ENCODE assay signal across 9 cellular contexts in genomic region chr4:108036252-108036651, GRCh38. TPM values are rescaled to one million over a fixed set of nuclear protein-coding genes. Genes with fewer than 3 reads are reported as not detected.
DNase-seq lines count a peak whose midpoint lies in the region; ATAC-seq and TF ChIP-seq lines count a peak whose summit lies in the region.
"Had no signal": no experiment of that assay in that cellular context is flagged by ENCODE, and none has a peak within 500 bp of the region (broad histone marks: within the 10 kb centered on the region; RNA-seq: fewer than 3 reads in every experiment).

No MANE protein-coding gene starts in this region.

- no peak overlapping the region for H3K4me2 ChIP-seq in osteoblast (ENCODE audit: insufficient read depth, low read length)

- H3K4me3 ChIP-seq in mucosa of descending colon: no peak overlapping the region
- H3K4me3 ChIP-seq in aorta (ENCODE audit: low read length in 2 of 2): no peak overlapping the region
- no peak overlapping the region for H3K4me3 ChIP-seq in osteoblast (ENCODE audit: insufficient read depth, low read length)
- H3K4me3 ChIP-seq: right lobe of liver had no signal

- WGBS in aorta, 2 donors: 82 to 90% methylated on average over 6 of the region's 6 CpGs

- H3K9me3 ChIP-seq in mucosa of descending colon (no peaks in the 10 kb centered on the region), aorta (ENCODE audit: control insufficient read depth, low read length) (no peaks in the 10 kb centered on the region), osteoblast (ENCODE audit: low read depth, low read length) (no peaks in the 10 kb centered on the region)
- H3K9me3 ChIP-seq: right lobe of liver had no signal

- no peak for TF ChIP-seq CTCF in mucosa of descending colon (IDR thresholded peaks at IDR 0.05)
- no peak for TF ChIP-seq CTCF in osteoblast (IDR thresholded peaks at IDR 0.05; ENCODE audit: extremely low read depth, low read depth, low read length)

- intact Hi-C loops in mucosa of descending colon (cut with DNase I, micrococcal nuclease): no loop called here
- intact Hi-C loops in aorta (cut with DNase I): no loop called here
- intact Hi-C loops in cardiac septum (cut with DNase I): no loop called here

- DNase-seq in mucosa of descending colon (peak in 1 of 3 donors; percentile 21), aorta (no peak), HT-29 (ENCODE audit: low spot score) (no peak), osteoblast (ENCODE audit: insufficient read length, low spot score, missing footprints) (no peak), cardiac septum (ENCODE audit: low spot score) (no peak)
- DNase-seq: right lobe of liver had no signal

- no peaks in the 10 kb centered on the region for H4K20me1 ChIP-seq in osteoblast (ENCODE audit: insufficient read depth, low read length)

- H3K27me3 ChIP-seq in aorta (ENCODE audit: control insufficient read depth in 1 of 2, insufficient read depth in 2 of 2, low read length in 1 of 2) (no peaks in the 10 kb centered on the region), osteoblast (ENCODE audit: insufficient read depth, low read length) (no peaks in the 10 kb centered on the region)
- H3K27me3 ChIP-seq: right lobe of liver had no signal

- ATAC-seq in GM18858 (IDR thresholded peaks at IDR 0.05; ENCODE audit: unreplicated experiment) (peak; percentile 87), HG02943 (IDR thresholded peaks at IDR 0.05; ENCODE audit: low read depth, unreplicated experiment) (peak; percentile 90), mucosa of descending colon (peak; percentile 59), aorta (ENCODE audit: low FRiP score) (no peak)
- ATAC-seq in activated CD4-positive, CD25-positive, alpha-beta regulatory T cell treated with anti-CD3 and anti-CD28 coated beads, Interleukin-2, amount 50 U/mL, for 24 hours: peak; percentile 71 to 80

- H2AFZ ChIP-seq in osteoblast (ENCODE audit: low read length): no peak overlapping the region

- no peak overlapping the region for H3K27ac ChIP-seq in aorta (ENCODE audit: low read depth in 1 of 2, low read length in 2 of 2)
- no peak overlapping the region for H3K27ac ChIP-seq in osteoblast (ENCODE audit: low read depth, low read length)
- H3K27ac ChIP-seq: right lobe of liver had no signal

- H3K4me1 ChIP-seq in mucosa of descending colon (ENCODE audit: low read depth): no peaks in the 10 kb centered on the region
- H3K4me1 ChIP-seq in aorta (ENCODE audit: control insufficient read depth in 1 of 2, insufficient read depth in 2 of 2, low read length in 2 of 2): no peaks in the 10 kb centered on the region
- H3K4me1 ChIP-seq in osteoblast (ENCODE audit: insufficient read depth, low read length): no peaks in the 10 kb centered on the region
- H3K4me1 ChIP-seq: right lobe of liver had no signal

- H3K79me2 ChIP-seq in osteoblast (ENCODE audit: insufficient read depth, low read length): no peaks in the 10 kb centered on the region

- no peaks in the 10 kb centered on the region for H3K36me3 ChIP-seq in mucosa of descending colon (ENCODE audit: low read depth)
- peaks cover 5 to 9% of the 10 kb centered on the region in 2 donors for H3K36me3 ChIP-seq in aorta (ENCODE audit: control insufficient read depth in 1 of 2, insufficient read depth in 2 of 2, low read length in 1 of 2)
- peaks cover 15% of the 10 kb centered on the region for H3K36me3 ChIP-seq in osteoblast (ENCODE audit: insufficient read depth, low read length)

RNA-seq across cellular contexts. Expression of gene HADH, which starts 46.6 kb away (rescaled TPM):
- total RNA-seq in mucosa of descending colon (100 to 1,000 TPM in 2 of 3 donors, 10 to 100 TPM in 1; 76.7 to 151 (median 103) TPM), aorta (10 to 100 TPM; 38.2 to 79.2 TPM), osteoblast (9.0 and 10.3 TPM in 2 replicates), cardiac septum (121 TPM)
- 10 to 100 TPM; 45.4 to 67.6 TPM for polyA plus RNA-seq in aorta
- total RNA-seq in HT-29 (2014; rRNA removed; shearing (Covaris generic)): 14.0 and 15.3 TPM in 2 replicates
